Comparison of ENCODE assay signal across 21 cellular contexts in genomic region chr20:37451616-37452015, GRCh38.
"Had no signal": no experiment of that assay in that cellular context is flagged by ENCODE, and none has a peak within 500 bp of the region (broad histone marks: within the 10 kb centered on the region; RNA-seq: fewer than 3 reads in every experiment).

No MANE protein-coding gene starts in this region.

- H3K36me3 ChIP-seq: esophagus muscularis mucosa, gastroesophageal sphincter, heart left ventricle, left lung, lower lobe of right lung had no signal

- ATAC-seq: foreskin keratinocyte; gastroesophageal sphincter; heart left ventricle; left colon; left lung; left ventricle myocardium superior; lower lobe of right lung; naive thymus-derived CD4-positive, alpha-beta T cell had no signal

- H3K4me3 ChIP-seq: coronary artery, dorsolateral prefrontal cortex, esophagus muscularis mucosa, gastroesophageal sphincter, heart left ventricle, hepatocyte, left lung, lower lobe of right lung had no signal

- H3K4me1 ChIP-seq: esophagus muscularis mucosa, foreskin keratinocyte, gastroesophageal sphincter, heart left ventricle, left lung, lower lobe of right lung had no signal

- H3K27me3 ChIP-seq: dorsolateral prefrontal cortex, esophagus muscularis mucosa, gastroesophageal sphincter, heart left ventricle, hepatocyte, left lung had no signal

- H3K27ac ChIP-seq: coronary artery, dorsolateral prefrontal cortex, esophagus muscularis mucosa, foreskin keratinocyte, gastroesophageal sphincter, heart left ventricle, hepatocyte, left lung, lower lobe of right lung had no signal

- DNase-seq: dermis blood vessel endothelial cell; effector CD4-positive, alpha-beta T cell; effector memory CD4-positive, alpha-beta T cell; foreskin keratinocyte; heart left ventricle; hypothalamus; immature natural killer cell; islet precursor cell; kidney glomerular epithelial cell; left colon; left lung; left ventricle myocardium superior; lower lobe of right lung; mesenchymal stem cell; midbrain; naive thymus-derived CD4-positive, alpha-beta T cell had no signal
